In genomic region chr3:49673715-49674490, GRCh38 we compare ENCODE assay signal across 8 cellular contexts. TPM values are rescaled to one million over a fixed set of nuclear protein-coding genes. Genes with fewer than 3 reads are reported as not detected.
DNase-seq lines count a peak whose midpoint lies in the region; ATAC-seq and TF ChIP-seq lines count a peak whose summit lies in the region.

APEH (plus strand) TSS chr3:49674351; CDS start chr3:49674402, 51 bp downstream.

- H3K27me3 ChIP-seq in WERI-Rb-1 (ENCODE audit: insufficient read depth, low read depth, severe bottlenecking), result no peaks in the 10 kb centered on the region
- no peaks in the 10 kb centered on the region for H3K27me3 ChIP-seq in left lung

- TF ChIP-seq CTCF in WERI-Rb-1 (IDR thresholded peaks at IDR 0.05; ENCODE audit: low read depth, low read length), result no peak
- no peak for TF ChIP-seq CTCF in choroid plexus epithelial cell (conservative IDR thresholded peaks at IDR 0.05; ENCODE audit: low read depth, low read length)
- TF ChIP-seq CTCF in left lung (IDR thresholded peaks at IDR 0.05), result no peak

- DNase-seq in activated gamma-delta T cell treated with Interleukin-2 at 50 U/mL for 16 hours (peak; percentile 98), activated gamma-delta T cell (lab: John Stamatoyannopoulos, UW) (no peak), WERI-Rb-1 (peak; percentile 99), choroid plexus epithelial cell (ENCODE audit: low read depth) (peak; percentile 98), left lung (peak; percentile 97 to 99), SKM-1 treated with dmso at 0.1 percent for 144 hours (lab: John Stamatoyannopoulos, UW; ENCODE audit: unreplicated experiment) (no peak)
- DNase-seq in stimulated activated CD4-positive, alpha-beta T cell treated with anti-CD3 and anti-CD28 coated beads, Interleukin-4, amount 100 ng/mL, for 24 hours, result peak; percentile 98

- H3K4me1 ChIP-seq in left lung, result peaks cover 7 to 32% of the 10 kb centered on the region in 2 donors

- H3K4me3 ChIP-seq in WERI-Rb-1 (ENCODE audit: low read depth, low read length), result peak within 1 kb of the TSS; percentile 83
- peak within 1 kb of the TSS; percentile 91 for H3K4me3 ChIP-seq in choroid plexus epithelial cell (ENCODE audit: low read depth, low read length)
- H3K4me3 ChIP-seq in left lung, result peak within 1 kb of the TSS; percentile 72 to 97

- intact Hi-C loops in left lung (cut with DNase I), result loop anchor here in 1 of 2 donors (5.0 kb wide), 1 partner anchor 137 kb away; no protein-coding TSS in a partner anchor

- H3K27ac ChIP-seq in WERI-Rb-1 (peak within 1 kb of the TSS; percentile 97), left lung (peak within 1 kb of the TSS; percentile 86 to 97)

- ATAC-seq in HG03280 (IDR thresholded peaks at IDR 0.05; ENCODE audit: unreplicated experiment), result peak; percentile 77
- ATAC-seq in left lung, result peak; percentile 95

- no peaks in the 10 kb centered on the region for H3K9me3 ChIP-seq in WERI-Rb-1 (ENCODE audit: severe bottlenecking)
- H3K9me3 ChIP-seq in left lung, result no peaks in the 10 kb centered on the region

- H3K36me3 ChIP-seq in WERI-Rb-1 (peaks cover 33% of the 10 kb centered on the region), left lung (peaks cover 0 to 34% of the 10 kb centered on the region in 2 donors)

RNA-seq across cellular contexts. Expression of gene APEH, which starts in this region (rescaled TPM):
- total RNA-seq in left lung, result 100 to 1,000 TPM; 121 to 122 TPM

Comparison
In these comparisons a context has a peak if more than half of its experiments do, and no peak if none do; other contexts are left out.
1. DNase-seq: peak in activated gamma-delta T cell treated with Interleukin-2 at 50 U/mL for 16 hours (single experiment), WERI-Rb-1 (single experiment), choroid plexus epithelial cell (single experiment), left lung (2 of 2) and stimulated activated CD4-positive, alpha-beta T cell treated with anti-CD3 and anti-CD28 coated beads, Interleukin-4, amount 100 ng/mL, for 24 hours (single experiment); none in activated gamma-delta T cell (single experiment) and SKM-1 treated with dmso at 0.1 percent for 144 hours (single experiment).
2. Peak in every context shown above with its lines, with median percentiles within 50 percentile points of each other: H3K4me3 ChIP-seq.